In the genomic region with DNA sequence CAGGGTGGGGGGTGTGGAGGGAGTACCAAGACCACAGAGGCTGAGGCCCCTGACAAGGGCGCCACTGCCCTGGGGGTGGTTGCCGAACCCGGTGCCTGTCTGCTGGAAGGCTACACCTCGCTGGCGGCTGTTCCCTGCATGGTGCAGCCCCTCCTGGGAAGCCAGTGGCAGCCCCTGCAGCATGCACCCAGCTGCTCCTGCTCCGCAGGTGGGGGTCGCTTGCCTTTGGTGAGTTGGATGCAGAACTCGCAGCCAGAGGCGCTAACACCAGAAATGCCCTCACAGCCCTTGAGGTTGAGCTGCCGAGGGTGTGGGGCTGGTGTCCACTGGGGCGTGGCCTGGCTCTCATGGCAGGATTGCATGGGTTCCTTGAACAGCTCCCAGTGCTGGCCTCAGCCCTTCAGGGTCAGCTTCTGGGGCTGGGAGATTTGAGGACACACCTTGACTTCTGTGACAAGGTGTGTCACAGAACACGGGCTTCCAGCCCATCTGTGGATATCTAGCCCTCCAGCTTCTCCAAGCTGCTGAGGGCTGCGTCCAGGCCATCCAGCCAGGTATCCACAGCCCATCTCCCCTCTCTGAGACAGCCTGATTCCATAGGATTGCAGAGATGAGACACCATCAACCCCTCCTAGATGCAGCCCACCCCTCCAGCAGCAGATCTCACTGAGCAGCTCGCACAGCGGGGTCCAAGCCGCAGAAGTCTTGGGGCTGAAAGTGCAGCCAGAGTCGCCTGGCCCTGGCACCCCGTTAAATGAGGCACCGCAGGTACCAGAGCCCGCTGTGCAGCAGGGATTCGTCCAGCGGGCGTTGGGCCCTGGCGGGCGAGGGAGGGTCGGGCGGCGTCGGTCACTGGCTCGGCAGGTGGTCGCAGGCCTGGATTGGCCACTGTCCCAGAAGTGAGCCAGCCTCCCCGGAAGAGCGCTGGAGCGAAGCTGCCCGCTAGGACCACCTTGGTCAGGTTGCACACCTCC, we compare ENCODE assay signal across 18 cellular contexts.
DNase-seq lines count a peak whose midpoint lies in the region; ATAC-seq, FAIRE-seq and TF ChIP-seq lines count a peak whose summit lies in the region.
"Had no signal": no experiment of that assay in that cellular context is flagged by ENCODE, and none has a peak within 500 bp of the region (broad histone marks: within the 10 kb centered on the region; RNA-seq: fewer than 3 reads in every experiment).

No MANE protein-coding gene starts in this region.

- H3K27me3 ChIP-seq in K562 (ENCODE audit: control insufficient read depth in 2 of 2, insufficient read depth in 2 of 2, low read length in 2 of 2) (peaks cover 0 to 16% of the 10 kb centered on the region in 2 experiments; a peak in 2 of 5 replicates), stomach (no peaks in the 10 kb centered on the region), small intestine (ENCODE audit: control insufficient read depth in 2 of 2, insufficient read depth in 2 of 2, low read length in 2 of 2) (no peaks in the 10 kb centered on the region)

- H3K4me3 ChIP-seq in K562 (no peak overlapping the region), stomach (no peak overlapping the region), small intestine (ENCODE audit: low read depth in 1 of 2, low read length in 2 of 2) (no peak overlapping the region)
- H3K4me3 ChIP-seq: HAP-1 had no signal

- no peak for ATAC-seq in activated CD4-positive, CD25-positive, alpha-beta regulatory T cell treated with anti-CD3 and anti-CD28 coated beads, Interleukin-2, amount 50 U/mL, for 24 hours
- ATAC-seq in K562, result peak; percentile 66
- ATAC-seq: Right ventricle myocardium inferior had no signal

- peak; percentile 4 for DNase-seq in activated CD4-positive, CD25-positive, alpha-beta regulatory T cell treated with anti-CD3 and anti-CD28 coated beads, Interleukin-2, amount 50 U/mL, for 72 hours
- DNase-seq in K562 (ENCODE audit: extremely low read depth in 1 of 4, low spot score in 3 of 4), result no peak
- peak; percentile 76 for DNase-seq in mesenteric fat pad (ENCODE audit: low spot score)
- peak; percentile 20 for DNase-seq in stomach
- no peak for DNase-seq in small intestine
- DNase-seq in substantia nigra (lab: John Stamatoyannopoulos, UW), result no peak
- no peak for DNase-seq in NCI-H526 treated with DMSO at 0.1 percent for 48 hours (lab: John Stamatoyannopoulos, UW)
- DNase-seq: DMS 273 treated with DMSO at 0.1 percent for 48 hours, DND-41, NCI-H1105, NCI-H2081, NCI-H2171 treated with DMSO at 0.1 percent for 48 hours, NCI-H446 treated with DMSO at 0.1 percent for 48 hours had no signal

- no peaks in the 10 kb centered on the region for H4K20me1 ChIP-seq in K562 (replicated peaks; ENCODE audit: control insufficient read depth, insufficient read depth, low read length)

- H3K27ac ChIP-seq in K562 (ENCODE audit: extremely low read depth, low read depth, low read length) (no peak overlapping the region), stomach (no peak overlapping the region), small intestine (ENCODE audit: low read depth in 1 of 2, low read length in 1 of 2) (no peak overlapping the region), substantia nigra (ENCODE audit: low read depth, low read length, poor library complexity, severe bottlenecking) (no peak overlapping the region)
- H3K27ac ChIP-seq: 22Rv1 had no signal

- no peak for TF ChIP-seq CTCF in K562 (IDR thresholded peaks at IDR 0.05 in 2 of 3, conservative IDR thresholded peaks at IDR 0.05 in 1 of 3; ENCODE audit: insufficient read depth in 2 of 3, low read depth in 1 of 3, low read length in 3 of 3)
- TF ChIP-seq CTCF in stomach (IDR thresholded peaks at IDR 0.05), result no peak

- H3K79me2 ChIP-seq in K562 (ENCODE audit: control insufficient read depth, insufficient read depth, low read length), result no peaks in the 10 kb centered on the region

- no peak for TF ChIP-seq RAD21 in K562 (CRISPR knock-in tag; conservative IDR thresholded peaks at IDR 0.05 in 1 of 2, IDR thresholded peaks at IDR 0.05 in 1 of 2)

- H3K4me2 ChIP-seq in K562 (ENCODE audit: insufficient read depth, low read length), result no peak overlapping the region

- no peak overlapping the region for H2AFZ ChIP-seq in K562 (ENCODE audit: low read depth, low read length)

- POLR2A ChIA-PET in K562 (lab: Yijun Ruan, JAX), result interaction anchor here (0.6 kb wide), 1 partner anchor 135 kb away, joined by 3 read pairs; no protein-coding TSS in a partner anchor

- H3K4me1 ChIP-seq in K562 (replicated peaks in 1 of 2; ENCODE audit: control insufficient read depth in 2 of 2, insufficient read depth in 2 of 2, low read length in 2 of 2) (peaks cover 0 to 9% of the 10 kb centered on the region in 2 experiments; a peak in 2 of 5 replicates), stomach (no peaks in the 10 kb centered on the region), small intestine (ENCODE audit: control insufficient read depth in 2 of 2, insufficient read depth in 1 of 2, low read depth in 1 of 2, low read length in 1 of 2) (no peaks in the 10 kb centered on the region)
- H3K4me1 ChIP-seq: HAP-1 had no signal

- H3K9ac ChIP-seq in K562 (ENCODE audit: insufficient read depth in 1 of 2, low read depth in 2 of 2, low read length in 2 of 2), result no peak overlapping the region; a peak in 1 of 4 replicates

- H3K9me1 ChIP-seq in K562 (ENCODE audit: control insufficient read depth, insufficient read depth, low read length), result no peaks in the 10 kb centered on the region

- H3K36me3 ChIP-seq in K562 (ENCODE audit: control insufficient read depth, insufficient read depth, low read length), result no peaks in the 10 kb centered on the region
- no peaks in the 10 kb centered on the region for H3K36me3 ChIP-seq in stomach
- no peaks in the 10 kb centered on the region for H3K36me3 ChIP-seq in small intestine (ENCODE audit: control insufficient read depth in 2 of 2, insufficient read depth in 2 of 2, low read length in 2 of 2)
- H3K36me3 ChIP-seq: HAP-1 had no signal

- intact Hi-C loops in K562 (cut with micrococcal nuclease), result no loop called here
- intact Hi-C loops in stomach (cut with DNase I; ENCODE audit: low total_unique reads), result no loop called here

- TF ChIP-seq EP300 in K562 (IDR thresholded peaks at IDR 0.05; ENCODE audit: low read length), result no peak
- no peak for TF ChIP-seq EP300 in stomach (IDR thresholded peaks at IDR 0.05)

- in situ Hi-C loops in K562 (cut with MboI), result no loop called here

- CTCF ChIA-PET in K562 (lab: Yijun Ruan, JAX; ENCODE audit: low intra/inter-chr PET ratio), result no interaction called here

- 31% methylated on average over 15 of the region's 35 CpGs for WGBS in K562 (ENCODE audit: insufficient coverage, low coverage, missing lambda C conversion rate)
- 86 to 88% (median 87%) methylated on average over 19 to 35 of the region's 35 CpGs for WGBS in stomach, 5 donors
- WGBS in small intestine, 3 donors, result 86 to 87% (median 87%) methylated on average over 33 to 35 of the region's 35 CpGs

- no TSS peak for BruUV-seq in K562 (replicated peaks; lab: Mats Ljungman, UMichigan)

- H3K9me3 ChIP-seq in K562 (replicated peaks; ENCODE audit: control insufficient read depth, insufficient read depth, low read depth, low read length), result no peaks in the 10 kb centered on the region
- peaks cover 0 to 22% (median 15%) of the 10 kb centered on the region in 4 donors for H3K9me3 ChIP-seq in stomach
- H3K9me3 ChIP-seq in small intestine (ENCODE audit: control insufficient read depth, low read depth), result peaks cover 1% of the 10 kb centered on the region
- H3K9me3 ChIP-seq: HAP-1 had no signal

- TF ChIP-seq POLR2A in K562 (conservative IDR thresholded peaks at IDR 0.05) (no peak), stomach (IDR thresholded peaks at IDR 0.05) (no peak)

- FAIRE-seq in K562 (lab: Jason Lieb, UNC), result no peak
- no peak for FAIRE-seq in small intestine (lab: Jason Lieb, UNC)
- FAIRE-seq: RCC 7860 had no signal

TF ChIP-seq in K562, 482 proteins besides CTCF, POLR2A, EP300 and RAD21:
- TF ChIP-seq HNRNPH1 (optimal IDR thresholded peaks at IDR 0.05; ENCODE audit: low read depth, low read length), result no peak
- no peak for TF ChIP-seq ESRRB (CRISPR knock-in tag; IDR thresholded peaks at IDR 0.05; ENCODE audit: borderline replicate concordance)
- TF ChIP-seq ZNF592 (IDR thresholded peaks at IDR 0.05), result no peak

Comparison
In these comparisons a context has a peak if more than half of its experiments do, and no peak if none do; other contexts are left out.
1. DNase-seq: peak in activated CD4-positive, CD25-positive, alpha-beta regulatory T cell treated with anti-CD3 and anti-CD28 coated beads, Interleukin-2, amount 50 U/mL, for 72 hours (single experiment), mesenteric fat pad (single experiment) and stomach (single experiment); none in K562 (0 of 4), small intestine (single experiment), substantia nigra (0 of 49) and NCI-H526 treated with DMSO at 0.1 percent for 48 hours (single experiment).